ENCODE assay signal across 27 cellular contexts in the genomic region with DNA sequence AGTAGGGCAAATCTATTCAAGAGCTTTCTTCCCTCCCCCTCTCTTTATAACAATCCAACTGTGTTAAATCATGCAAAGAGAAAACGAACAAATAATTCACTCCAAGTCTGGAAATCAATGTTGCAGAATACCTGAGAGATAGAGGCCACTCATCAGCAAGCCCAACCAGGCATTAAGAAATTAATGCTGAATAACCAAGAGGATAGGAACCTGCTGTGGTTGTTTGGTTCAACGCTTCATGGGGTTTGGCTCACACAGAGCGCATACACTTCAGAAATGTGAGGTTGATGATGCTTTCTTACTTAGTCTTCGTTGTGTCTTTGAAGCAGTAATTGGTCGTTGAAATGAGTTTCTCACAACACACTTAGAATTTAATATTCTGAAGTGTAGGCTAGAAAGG.
"Had no signal": no experiment of that assay in that cellular context is flagged by ENCODE, and none has a peak within 500 bp of the region (broad histone marks: within the 10 kb centered on the region; RNA-seq: fewer than 3 reads in every experiment).

No MANE protein-coding gene starts in this region.

- H3K4me1 ChIP-seq: adrenal gland, ascending aorta, esophagus squamous epithelium, gastrocnemius medialis, pancreas, psoas muscle, right lobe of liver, stomach, suprapubic skin, tibial nerve had no signal

- H3K27me3 ChIP-seq: adrenal gland, ascending aorta, brain microvascular endothelial cell, esophagus squamous epithelium, gastrocnemius medialis, pancreas, right lobe of liver, stomach, suprapubic skin, tibial nerve had no signal

- H3K36me3 ChIP-seq: adrenal gland, ascending aorta, brain microvascular endothelial cell, esophagus squamous epithelium, gastrocnemius medialis, pancreas, right lobe of liver, stomach, suprapubic skin, tibial nerve, WERI-Rb-1 had no signal

- H3K4me3 ChIP-seq: adrenal gland, ascending aorta, esophagus squamous epithelium, gastrocnemius medialis, pancreas, psoas muscle, right lobe of liver, skin epidermis, stomach, suprapubic skin, tibial nerve had no signal

- DNase-seq: activated CD4-positive, alpha-beta T cell treated with anti-CD3 and anti-CD28 coated beads for 1 hour; activated CD4-positive, alpha-beta T cell treated with anti-CD3 and anti-CD28 coated beads, Interleukin-2, amount 50 U/mL, for 1 hour; activated CD8-positive, alpha-beta T cell treated with anti-CD3 and anti-CD28 coated beads, Interleukin-2, amount 10 ng/mL, durations not matched to agents 7 days and 5 days; activated T-cell treated with anti-CD3 and anti-CD28 coated beads, Interleukin-2, amount 50 U/mL, for 1 hour; adrenal gland; brain microvascular endothelial cell; caudate nucleus; dermis blood vessel endothelial cell; effector memory CD8-positive, alpha-beta T cell; esophagus squamous epithelium; gastrocnemius medialis; head of caudate nucleus; hypothalamus; left cardiac atrium; midbrain; natural killer cell; pancreas; psoas muscle; right lobe of liver; stomach; T-helper 1 cell; WERI-Rb-1 had no signal

- H3K27ac ChIP-seq: adrenal gland, ascending aorta, brain microvascular endothelial cell, esophagus squamous epithelium, gastrocnemius medialis, pancreas, psoas muscle, right lobe of liver, skin epidermis, stomach, suprapubic skin, tibial nerve, WERI-Rb-1 had no signal

- H3K9me3 ChIP-seq: adrenal gland, ascending aorta, esophagus squamous epithelium, gastrocnemius medialis, pancreas, right lobe of liver, suprapubic skin, tibial nerve had no signal

- ATAC-seq: activated CD8-positive, alpha-beta T cell treated with anti-CD3 and anti-CD28 coated beads, Interleukin-2, amount 10 ng/mL, durations not matched to agents 7 days and 5 days; effector memory CD8-positive, alpha-beta T cell; gastrocnemius medialis; left cardiac atrium; natural killer cell; pancreas; psoas muscle; right lobe of liver; stimulated activated memory B cell treated with anti-CD40 and anti-IgM and Interleukin-4, amounts not matched to agents 10 μg/mL and 1 μg/mL and 100 μg/mL, for 72 hours had no signal
